Comparison of ENCODE assay signal across 19 cellular contexts in genomic region chr17:1082579-1082978, GRCh38.
DNase-seq lines count a peak whose midpoint lies in the region; FAIRE-seq and TF ChIP-seq lines count a peak whose summit lies in the region.
"Had no signal": no experiment of that assay in that cellular context is flagged by ENCODE, and none has a peak within 500 bp of the region (broad histone marks: within the 10 kb centered on the region; RNA-seq: fewer than 3 reads in every experiment).

No MANE protein-coding gene starts in this region.

- H3K36me3 ChIP-seq in esophagus squamous epithelium (peaks cover 7 to 92% (median 30%) of the 10 kb centered on the region in 3 donors), prostate gland (no peaks in the 10 kb centered on the region), spleen (peaks cover 0 to 91% (median 46%) of the 10 kb centered on the region in 6 donors)

- H3K27ac ChIP-seq in esophagus squamous epithelium (peak overlapping the region; percentile 6 to 65 (median 53)), prostate gland (peak overlapping the region; percentile 54 to 72), spleen (no peak overlapping the region)
- H3K27ac ChIP-seq: BLaER1 treated with 17β-estradiol and CSF1 and Interleukin-3, amounts not matched to agents 10 nM and 100 nM had no signal

- DNase-seq in EL = peak; percentile 50
- peak; percentile 45 for DNase-seq in RPMI7951 (ENCODE audit: low read depth)
- no peak for DNase-seq in esophagus squamous epithelium (lab: John Stamatoyannopoulos, UW)
- DNase-seq in prostate gland (ENCODE audit: low spot score) = peak; percentile 73
- no peak for DNase-seq in spleen
- no peak for DNase-seq in NCI-H526 (lab: John Stamatoyannopoulos, UW)
- no peak for DNase-seq in activated naive CD4-positive, alpha-beta T cell treated with anti-CD3 and anti-CD28 coated beads, Interleukin-2, amount 50 U/mL, for 16 hours
- DNase-seq in frontal cortex (ENCODE audit: low spot score in 2 of 2) = no peak
- DNase-seq: activated CD8-positive, alpha-beta T cell treated with anti-CD3 and anti-CD28 coated beads, Interleukin-2, amount 10 ng/mL, durations not matched to agents 7 days and 5 days; DND-41; NCI-H1417 treated with DMSO at 0.1 percent for 48 hours; NCI-H345; stimulated activated naive CD4-positive, alpha-beta T cell had no signal

- no peaks in the 10 kb centered on the region for H3K27me3 ChIP-seq in esophagus squamous epithelium
- no peaks in the 10 kb centered on the region for H3K27me3 ChIP-seq in prostate gland (replicated peaks; ENCODE audit: insufficient read depth)
- no peaks in the 10 kb centered on the region for H3K27me3 ChIP-seq in spleen (replicated peaks in 1 of 7)
- H3K27me3 ChIP-seq: BLaER1 treated with 17β-estradiol and CSF1 and Interleukin-3, amounts not matched to agents 10 nM and 100 nM had no signal

- H3K9me3 ChIP-seq in esophagus squamous epithelium (no peaks in the 10 kb centered on the region), prostate gland (no peaks in the 10 kb centered on the region), spleen (no peaks in the 10 kb centered on the region)
- H3K9me3 ChIP-seq: BLaER1 treated with 17β-estradiol and CSF1 and Interleukin-3, amounts not matched to agents 10 nM and 100 nM had no signal

- H3K4me1 ChIP-seq in esophagus squamous epithelium (peaks cover 22 to 71% (median 34%) of the 10 kb centered on the region in 3 donors), prostate gland (replicated peaks) (peaks cover 13% of the 10 kb centered on the region), spleen (peaks cover under 1 to 25% (median 8%) of the 10 kb centered on the region in 6 donors)

- H3K4me3 ChIP-seq in esophagus squamous epithelium (no peak overlapping the region), prostate gland (no peak overlapping the region), spleen (no peak overlapping the region)
- H3K4me3 ChIP-seq: BLaER1 treated with 17β-estradiol and CSF1 and Interleukin-3, amounts not matched to agents 10 nM and 100 nM; GM12878; K562; smooth muscle cell had no signal

- TF ChIP-seq CTCF in esophagus squamous epithelium (IDR thresholded peaks at IDR 0.05) = no peak
- no peak for TF ChIP-seq CTCF in prostate gland (IDR thresholded peaks at IDR 0.05)
- no peak for TF ChIP-seq CTCF in spleen (IDR thresholded peaks at IDR 0.05 in 8 of 11, conservative IDR thresholded peaks at IDR 0.05 in 3 of 11)

- TF ChIP-seq POLR2A in esophagus squamous epithelium (IDR thresholded peaks at IDR 0.05) (no peak), prostate gland (IDR thresholded peaks at IDR 0.05) (no peak), spleen (IDR thresholded peaks at IDR 0.05) (no peak)

- intact Hi-C loops in esophagus squamous epithelium (cut with DNase I) = no loop called here
- intact Hi-C loops in prostate gland (cut with DNase I) = no loop called here
- intact Hi-C loops in spleen (cut with DNase I; ENCODE audit: low total_unique reads) = no loop called here

- WGBS in esophagus squamous epithelium, 2 donors = 16 to 43% methylated on average over 7 of the region's 8 CpGs
- WGBS in prostate gland = 52% methylated on average over 8 of the region's 8 CpGs
- 83 to 92% (median 87%) methylated on average over 8 of the region's 8 CpGs for WGBS in spleen, 5 donors

- FAIRE-seq in frontal cortex (lab: Jason Lieb, UNC) = no peak
- FAIRE-seq: GM12878, H54, islet of Langerhans, K562 had no signal

Comparison
In these comparisons a context has a peak if more than half of its experiments do, and no peak if none do; other contexts are left out.
1. DNase-seq: peak in EL (single experiment), RPMI7951 (single experiment) and prostate gland (single experiment); none in esophagus squamous epithelium (single experiment), spleen (single experiment), NCI-H526 (0 of 2), activated naive CD4-positive, alpha-beta T cell treated with anti-CD3 and anti-CD28 coated beads, Interleukin-2, amount 50 U/mL, for 16 hours (single experiment) and frontal cortex (0 of 2).
2. H3K27ac ChIP-seq: peak in esophagus squamous epithelium (4 of 4) and prostate gland (2 of 2); none in spleen (0 of 8).